Comparison of ENCODE assay signal across 29 cellular contexts in the genomic region with DNA sequence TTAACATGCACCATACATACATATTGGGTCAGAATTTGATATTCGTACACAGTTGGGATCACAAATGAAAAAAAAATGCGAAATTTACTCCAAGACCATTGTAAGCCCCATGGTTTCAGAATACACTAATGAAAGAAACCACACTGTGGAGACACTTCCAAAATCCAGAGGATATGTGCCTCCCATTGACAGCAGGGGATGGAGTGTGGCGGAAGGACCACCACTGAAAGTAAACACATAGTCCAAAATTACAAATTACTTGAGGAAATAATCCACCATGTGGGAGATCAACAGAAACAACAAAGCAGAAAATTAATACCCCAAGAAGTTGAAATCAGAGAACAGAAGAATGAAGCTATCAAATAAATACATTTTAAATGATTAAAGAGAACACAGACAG.
"Had no signal": no experiment of that assay in that cellular context is flagged by ENCODE, and none has a peak within 500 bp of the region (broad histone marks: within the 10 kb centered on the region; RNA-seq: fewer than 3 reads in every experiment).

No MANE protein-coding gene starts in this region.

- H3K4me2 ChIP-seq: neural progenitor cell had no signal

- H3K9me3 Mint-ChIP-seq: nephron, neural progenitor cell, type B pancreatic cell had no signal

- H3K36me3 Mint-ChIP-seq: neural progenitor cell; stimulated activated effector memory CD8-positive, alpha-beta T cell treated with anti-CD3 and anti-CD28 coated beads, Interleukin-12 subunit alpha, Interleukin-12 subunit beta, amount 100 ng/mL, for 72 hours; type B pancreatic cell had no signal

- ATAC-seq: natural killer cell; psoas muscle; right cardiac atrium; right lobe of liver; stimulated activated effector memory CD8-positive, alpha-beta T cell treated with anti-CD3 and anti-CD28 coated beads, Interleukin-12 subunit alpha, Interleukin-12 subunit beta, amount 100 ng/mL, for 72 hours; stimulated activated naive CD8-positive, alpha-beta T cell treated with anti-CD3 and anti-CD28 coated beads, Interleukin-15, amount 100 ng/mL, for 72 hours; stimulated activated naive CD8-positive, alpha-beta T cell treated with anti-CD3 and anti-CD28 coated beads, Interleukin-15, Interleukin-2, amounts not matched to agents 100 U/mL and 50 U/mL, for 24 hours; upper lobe of right lung had no signal

- H3K27ac ChIP-seq: neural progenitor cell, ovary, parathyroid adenoma, psoas muscle, right lobe of liver, sigmoid colon, suprapubic skin, testis, tibial artery, transverse colon, upper lobe of right lung, uterus had no signal

- H3K4me3 Mint-ChIP-seq: natural killer cell; nephron; neural progenitor cell; stimulated activated effector memory CD8-positive, alpha-beta T cell treated with anti-CD3 and anti-CD28 coated beads, Interleukin-12 subunit alpha, Interleukin-12 subunit beta, amount 100 ng/mL, for 72 hours; stimulated activated naive CD8-positive, alpha-beta T cell treated with anti-CD3 and anti-CD28 coated beads, Interleukin-15, amount 100 ng/mL, for 72 hours; type B pancreatic cell had no signal

- H3K4me1 ChIP-seq: parathyroid adenoma, psoas muscle, right lobe of liver, sigmoid colon, suprapubic skin, testis, tibial artery, transverse colon, upper lobe of right lung, uterus had no signal

- H3K4me1 Mint-ChIP-seq: natural killer cell; nephron; neural progenitor cell; stimulated activated effector memory CD8-positive, alpha-beta T cell treated with anti-CD3 and anti-CD28 coated beads, Interleukin-12 subunit alpha, Interleukin-12 subunit beta, amount 100 ng/mL, for 72 hours; stimulated activated naive CD8-positive, alpha-beta T cell treated with anti-CD3 and anti-CD28 coated beads, Interleukin-15, amount 100 ng/mL, for 72 hours had no signal

- H3K27ac Mint-ChIP-seq: natural killer cell; nephron; neural progenitor cell; progenitor cell of endocrine pancreas; stimulated activated effector memory CD8-positive, alpha-beta T cell treated with anti-CD3 and anti-CD28 coated beads, Interleukin-12 subunit alpha, Interleukin-12 subunit beta, amount 100 ng/mL, for 72 hours; stimulated activated naive CD8-positive, alpha-beta T cell treated with anti-CD3 and anti-CD28 coated beads, Interleukin-15, amount 100 ng/mL, for 72 hours; type B pancreatic cell had no signal

- H3K27me3 Mint-ChIP-seq: stimulated activated naive CD8-positive, alpha-beta T cell treated with anti-CD3 and anti-CD28 coated beads, Interleukin-15, amount 100 ng/mL, for 72 hours had no signal

- DNase-seq: natural killer cell; occipital lobe; ovary; posterior cingulate gyrus; psoas muscle; right cardiac atrium; right lobe of liver; sigmoid colon; small intestine; stimulated activated CD4-positive, alpha-beta T cell treated with anti-CD3 and anti-CD28 coated beads, Interleukin-15, amount 100 ng/mL, for 24 hours; stimulated activated CD4-positive, alpha-beta T cell treated with anti-CD3 and anti-CD28 coated beads, Interleukin-2, amount 100 ng/mL, for 24 hours; stimulated activated CD4-positive, alpha-beta T cell treated with anti-CD3 and anti-CD28 coated beads, Interleukin-2, amount 100 ng/mL, for 48 hours; stimulated activated CD4-positive, alpha-beta T cell treated with anti-CD3 and anti-CD28 coated beads, Interleukin-4, amount 100 ng/mL, for 24 hours; stimulated activated naive CD4-positive, alpha-beta T cell; stimulated activated naive CD8-positive, alpha-beta T cell treated with anti-CD3 and anti-CD28 coated beads, Interleukin-15, amount 100 ng/mL, for 72 hours; stimulated activated naive CD8-positive, alpha-beta T cell treated with anti-CD3 and anti-CD28 coated beads, Interleukin-15, Interleukin-2, amounts not matched to agents 100 U/mL and 50 U/mL, for 24 hours; substantia nigra; testis; tibial artery; transverse colon; upper lobe of right lung; uterus had no signal

- H2AFZ ChIP-seq: neural progenitor cell, parathyroid adenoma had no signal

- H3K9ac ChIP-seq: neural progenitor cell, parathyroid adenoma had no signal

- H3K27me3 ChIP-seq: neural progenitor cell, ovary, right lobe of liver, sigmoid colon, suprapubic skin, testis, tibial artery, transverse colon, upper lobe of right lung, uterus had no signal

- H3K9me3 ChIP-seq: ovary, psoas muscle, right lobe of liver, sigmoid colon, suprapubic skin, testis, tibial artery, transverse colon, upper lobe of right lung, uterus had no signal

- H3K36me3 ChIP-seq: neural progenitor cell, ovary, right lobe of liver, sigmoid colon, suprapubic skin, tibial artery, transverse colon, upper lobe of right lung, uterus had no signal

- H3K4me3 ChIP-seq: neural progenitor cell, ovary, psoas muscle, right lobe of liver, sigmoid colon, suprapubic skin, testis, tibial artery, transverse colon, upper lobe of right lung, uterus had no signal
